ENCODE assay signal across 24 cellular contexts in genomic region chr7:66015440-66016130, GRCh38. TPM values are rescaled to one million over a fixed set of nuclear protein-coding genes. Genes with fewer than 3 reads are reported as not detected.
DNase-seq lines count a peak whose midpoint lies in the region; ATAC-seq, FAIRE-seq and TF ChIP-seq lines count a peak whose summit lies in the region.
"Had no signal": no experiment of that assay in that cellular context is flagged by ENCODE, and none has a peak within 500 bp of the region (broad histone marks: within the 10 kb centered on the region; RNA-seq: fewer than 3 reads in every experiment).

No MANE protein-coding gene starts in this region.

- no peak overlapping the region for H3K27ac ChIP-seq in BLaER1
- no peak overlapping the region for H3K27ac ChIP-seq in keratinocyte (ENCODE audit: control insufficient read depth, insufficient read depth, low read length)
- H3K27ac ChIP-seq: A549, KMS-11 had no signal

- peaks cover 0 to 13% of the 10 kb centered on the region in 2 donors for H3K27me3 Mint-ChIP-seq in stimulated activated naive B cell treated with anti-CD40 and anti-IgM and Interleukin-4, amounts not matched to agents 10 μg/mL and 1 μg/mL and 100 μg/mL, for 72 hours

- no peak for TF ChIP-seq CTCF in keratinocyte (optimal IDR thresholded peaks at IDR 0.05 in 1 of 3, IDR thresholded peaks at IDR 0.05 in 1 of 3, conservative IDR thresholded peaks at IDR 0.05 in 1 of 3; ENCODE audit: extremely low read depth in 1 of 3, insufficient read depth in 2 of 3, low read length in 3 of 3)

- no peaks in the 10 kb centered on the region for H3K9me3 Mint-ChIP-seq in stimulated activated naive B cell treated with anti-CD40 and anti-IgM and Interleukin-4, amounts not matched to agents 10 μg/mL and 1 μg/mL and 100 μg/mL, for 72 hours
- H3K9me3 Mint-ChIP-seq: CD4-positive, alpha-beta memory T cell; GM23338 had no signal

- H3K4me3 ChIP-seq in BLaER1 (no peak overlapping the region), keratinocyte (ENCODE audit: control insufficient read depth in 2 of 3, extremely low read depth in 1 of 3, insufficient read depth in 2 of 3, low read depth in 1 of 3, low read length in 3 of 3) (no peak overlapping the region)
- H3K4me3 ChIP-seq: A549, GM23338, HAP-1 had no signal

- DNase-seq in OCI-M1 (lab: John Stamatoyannopoulos, UW) (peak; percentile 33), keratinocyte (ENCODE audit: low read depth, low spot score) (no peak), occipital lobe (lab: John Stamatoyannopoulos, UW) (no peak)
- DNase-seq in stimulated activated naive B cell treated with anti-CD40 and anti-IgM and Interleukin-4, amounts not matched to agents 10 μg/mL and 1 μg/mL and 100 μg/mL, for 72 hours = no peak
- DNase-seq: Caco-2; CD4-positive, alpha-beta memory T cell; DMS 273 treated with DMSO at 0.1 percent for 48 hours; DMS79 treated with DMSO at 0.1 percent for 48 hours; NCI-H1694; NCI-H2081; NCI-H2171; NCI-H524 treated with DMSO at 0.1 percent for 48 hours; NCI-H82; RPMI8226; SHP77 had no signal

- H3K9me3 ChIP-seq in BLaER1 (no peaks in the 10 kb centered on the region), keratinocyte (ENCODE audit: control insufficient read depth, low read depth, low read length) (no peaks in the 10 kb centered on the region)
- H3K9me3 ChIP-seq: A549, Caco-2, HAP-1 had no signal

- peaks cover 12% of the 10 kb centered on the region; the same call in 1 of the 2 replicates for H3K4me1 ChIP-seq in BLaER1
- H3K4me1 ChIP-seq in keratinocyte (ENCODE audit: control insufficient read depth, extremely low read depth, insufficient read depth, low read length) = peaks cover 7% of the 10 kb centered on the region
- H3K4me1 ChIP-seq: A549, Caco-2, HAP-1 had no signal

- no peaks in the 10 kb centered on the region for H3K9me1 ChIP-seq in keratinocyte (ENCODE audit: control insufficient read depth, extremely low read depth, insufficient read depth, low read length)

- no peak for FAIRE-seq in keratinocyte (lab: Jason Lieb, UNC)
- FAIRE-seq: A549, HTR-8/SVneo had no signal

- no peaks in the 10 kb centered on the region for H3K27me3 ChIP-seq in BLaER1
- no peaks in the 10 kb centered on the region for H3K27me3 ChIP-seq in keratinocyte (ENCODE audit: control insufficient read depth, extremely low read depth, insufficient read depth, low read length)

- no peaks in the 10 kb centered on the region for H3K36me3 Mint-ChIP-seq in stimulated activated naive B cell treated with anti-CD40 and anti-IgM and Interleukin-4, amounts not matched to agents 10 μg/mL and 1 μg/mL and 100 μg/mL, for 72 hours
- H3K36me3 Mint-ChIP-seq: CD4-positive, alpha-beta memory T cell had no signal

- H3K4me2 ChIP-seq in BLaER1 (peak overlapping the region; percentile 9), keratinocyte (ENCODE audit: control insufficient read depth, extremely low read depth, insufficient read depth, low read depth, low read length) (peak overlapping the region; percentile 22)
- H3K4me2 ChIP-seq: A549, GM23338, KMS-11 had no signal

- H3K4me3 Mint-ChIP-seq in stimulated activated naive B cell treated with anti-CD40 and anti-IgM and Interleukin-4, amounts not matched to agents 10 μg/mL and 1 μg/mL and 100 μg/mL, for 72 hours = no peak overlapping the region
- H3K4me3 Mint-ChIP-seq: B cell; CD4-positive, alpha-beta memory T cell; GM23338 had no signal

- dilution Hi-C loops in keratinocyte (cut with MboI; ENCODE audit: extremely low pct_ligation_motif_present, low sequenced_read_pairs) = no loop called here

- ATAC-seq in stimulated activated naive B cell treated with anti-CD40 and anti-IgM and Interleukin-4, amounts not matched to agents 10 μg/mL and 1 μg/mL and 100 μg/mL, for 72 hours (replicated peaks) = no peak
- no peak for ATAC-seq in GM18867 (IDR thresholded peaks at IDR 0.05; ENCODE audit: unreplicated experiment)
- no peak; the same call in 2 of the 3 replicates for ATAC-seq in SK-N-SH treated with all-trans-retinoic acid at 6 μM for 48 hours
- ATAC-seq: A549, GM23338 had no signal

- no peaks in the 10 kb centered on the region for H3K79me2 ChIP-seq in keratinocyte (ENCODE audit: control insufficient read depth, insufficient read depth, low read length)

- peak overlapping the region; percentile 3 for H3K27ac Mint-ChIP-seq in stimulated activated naive B cell treated with anti-CD40 and anti-IgM and Interleukin-4, amounts not matched to agents 10 μg/mL and 1 μg/mL and 100 μg/mL, for 72 hours
- H3K27ac Mint-ChIP-seq: B cell, GM23338 had no signal

- H3K9ac ChIP-seq in BLaER1 = no peak overlapping the region
- no peak overlapping the region for H3K9ac ChIP-seq in keratinocyte (ENCODE audit: control insufficient read depth, extremely low read depth, insufficient read depth, low read length)
- H3K9ac ChIP-seq: KMS-11 had no signal

- peaks cover 0 to 3% of the 10 kb centered on the region in 2 donors for H3K4me1 Mint-ChIP-seq in stimulated activated naive B cell treated with anti-CD40 and anti-IgM and Interleukin-4, amounts not matched to agents 10 μg/mL and 1 μg/mL and 100 μg/mL, for 72 hours
- H3K4me1 Mint-ChIP-seq: B cell; CD4-positive, alpha-beta memory T cell; GM23338 had no signal

- H3K36me3 ChIP-seq in BLaER1 = no peaks in the 10 kb centered on the region
- no peaks in the 10 kb centered on the region for H3K36me3 ChIP-seq in keratinocyte (ENCODE audit: control insufficient read depth in 2 of 2, extremely low read depth in 1 of 2, insufficient read depth in 2 of 2, low read length in 2 of 2)
- H3K36me3 ChIP-seq: HAP-1 had no signal

- H4K20me1 ChIP-seq in BLaER1 (no peaks in the 10 kb centered on the region), keratinocyte (ENCODE audit: control insufficient read depth, extremely low read depth, insufficient read depth, low read length) (no peaks in the 10 kb centered on the region)

- no peak overlapping the region for H2AFZ ChIP-seq in keratinocyte (ENCODE audit: control insufficient read depth, low read length)
- H2AFZ ChIP-seq: GM23338 had no signal

TF ChIP-seq in SK-N-SH treated with all-trans-retinoic acid at 6 μM for 48 hours, 23 proteins besides CTCF, POLR2A, EP300 and RAD21:
- no peak for TF ChIP-seq ZFP3 (CRISPR knock-in tag; IDR thresholded peaks at IDR 0.05)
- TF ChIP-seq PATZ1 (CRISPR knock-in tag; IDR thresholded peaks at IDR 0.05; ENCODE audit: borderline replicate concordance) = no peak
- TF ChIP-seq ISL1 (CRISPR knock-in tag; IDR thresholded peaks at IDR 0.05) = no peak
- TF ChIP-seq SNAI2 (CRISPR knock-in tag; IDR thresholded peaks at IDR 0.05) = no peak
- no peak for TF ChIP-seq RARB (CRISPR knock-in tag; IDR thresholded peaks at IDR 0.05)
- TF ChIP-seq OSR1 (CRISPR knock-in tag; IDR thresholded peaks at IDR 0.05) = no peak
- TF ChIP-seq ZNF565 (CRISPR knock-in tag; conservative IDR thresholded peaks at IDR 0.05; ENCODE audit: low read depth) = no peak

RNA-seq across cellular contexts. Expression of gene GUSB, which starts 33.6 kb away (rescaled TPM):
- 9.4 to 19.9 TPM (median 13.3 TPM) in 3 replicates for polyA plus RNA-seq in keratinocyte
- polyA plus RNA-seq in keratinocyte (2011; ENCODE audit: low read depth) = 11.3 TPM
- 6.9 and 10.9 TPM in 2 replicates for polyA plus RNA-seq in keratinocyte (2011; cell fraction: cytosol; rRNA removed)
- polyA plus RNA-seq in keratinocyte (2011; cell fraction: nucleus; rRNA removed) = 27.8 and 29.3 TPM in 2 replicates
- 13.7 and 15.1 TPM in 2 replicates for polyA plus RNA-seq in keratinocyte (2012; ENCODE audit: low replicate concordance)
- 13.0 to 30.2 TPM (median 17.9 TPM) in 3 replicates for polyA minus RNA-seq in keratinocyte
- 9.2 TPM for polyA minus RNA-seq in keratinocyte (2011; cell fraction: cytosol; rRNA and poly(A)+ RNA removed)
- 9.2 and 9.6 TPM in 2 replicates for polyA minus RNA-seq in keratinocyte (2011; cell fraction: nucleus; rRNA and poly(A)+ RNA removed)
- total RNA-seq in occipital lobe = 21.2 TPM
